Comparison of ENCODE assay signal across 8 cellular contexts in genomic region chr7:127392182-127392565, GRCh38. TPM values are rescaled to one million over a fixed set of nuclear protein-coding genes. Genes with fewer than 3 reads are reported as not detected.
DNase-seq lines count a peak whose midpoint lies in the region; ATAC-seq and TF ChIP-seq lines count a peak whose summit lies in the region.

No MANE protein-coding gene starts in this region.

- DNase-seq in CD4-positive, alpha-beta T cell: peak; percentile 52 to 71 (median 62)
- peak; percentile 52 to 67 for DNase-seq in HL-60 (ENCODE audit: low read depth in 1 of 2, low spot score in 1 of 2)
- peak; percentile 38 to 92 (median 61) for DNase-seq in T-helper 2 cell
- peak; percentile 33 for DNase-seq in iPS-NIHi7 (ENCODE audit: extremely low spot score)
- peak; percentile 25 to 50 for DNase-seq in stimulated activated CD4-positive, alpha-beta T cell treated with anti-CD3 and anti-CD28 coated beads, Interleukin-12 subunit alpha, Interleukin-12 subunit beta, amount 100 ng/mL, for 24 hours (ENCODE audit: low read depth in 2 of 2)
- no peak for DNase-seq in epidermal melanocyte (ENCODE audit: insufficient read length, low spot score)

- peak; percentile 73 for ATAC-seq in CD4-positive, alpha-beta T cell (ENCODE audit: poor library complexity)
- ATAC-seq in GM19324 (IDR thresholded peaks at IDR 0.05; ENCODE audit: low FRiP score, unreplicated experiment): peak; percentile 56

- CTCF ChIA-PET in CD4-positive, alpha-beta T cell (lab: Charles Lee): interaction anchor here (0.7 to 2.7 kb wide), 6 partner anchors 12 to 55 kb away, joined by 3 to 12 read pairs (median 4); no protein-coding TSS in a partner anchor

- no peaks in the 10 kb centered on the region for H3K9me3 Mint-ChIP-seq in CD4-positive, alpha-beta T cell
- peaks cover 0 to 4% (median 0%) of the 10 kb centered on the region in 5 experiments for H3K9me3 Mint-ChIP-seq in brain

- H3K4me3 Mint-ChIP-seq in CD4-positive, alpha-beta T cell: peak overlapping the region; percentile 97
- peak overlapping the region; percentile 92 to 98 (median 94) for H3K4me3 Mint-ChIP-seq in brain

- POLR2A ChIA-PET in CD4-positive, alpha-beta T cell (lab: Charles Lee): interaction anchor here (0.6 to 4.8 kb wide), 35 partner anchors 10 to 717 kb away, joined by 3 to 94 read pairs (median 5); partner anchors contain the start of genes ARF5, GCC1 and GRM8

- H3K4me1 Mint-ChIP-seq in CD4-positive, alpha-beta T cell (ENCODE audit: low read depth): peaks cover 71% of the 10 kb centered on the region
- peaks cover 42% of the 10 kb centered on the region for H3K4me1 Mint-ChIP-seq in brain

- H3K27me3 Mint-ChIP-seq in CD4-positive, alpha-beta T cell: no peaks in the 10 kb centered on the region
- H3K27me3 Mint-ChIP-seq in brain: peaks cover 28% of the 10 kb centered on the region

- H3K36me3 Mint-ChIP-seq in CD4-positive, alpha-beta T cell (ENCODE audit: low read depth): peaks cover 53% of the 10 kb centered on the region
- H3K36me3 Mint-ChIP-seq in brain: peaks cover 33% of the 10 kb centered on the region

- no peaks in the 10 kb centered on the region for H3K9me3 ChIP-seq in CD4-positive, alpha-beta T cell (ENCODE audit: control insufficient read depth, low read length)

- H3K4me3 ChIP-seq in HL-60 (replicated peaks; ENCODE audit: insufficient read depth, low read length): peak overlapping the region; percentile 76

- no peaks in the 10 kb centered on the region for H3K27me3 ChIP-seq in CD4-positive, alpha-beta T cell (ENCODE audit: control insufficient read depth, insufficient read depth, low read length)
- no peaks in the 10 kb centered on the region for H3K27me3 ChIP-seq in HL-60 (ENCODE audit: insufficient read depth, poor library complexity, severe bottlenecking)

- H3K27ac Mint-ChIP-seq in CD4-positive, alpha-beta T cell: peak overlapping the region; percentile 94
- H3K27ac Mint-ChIP-seq in brain: peak overlapping the region; percentile 79 to 95 (median 88)

- intact Hi-C loops in CD4-positive, alpha-beta T cell (cut with DNase I, micrococcal nuclease): loop anchor here (1.0 to 10.0 kb wide), 7 partner anchors 45 to 933 kb away; partner anchors contain the start of genes SND1 (in 2 of the 2), ARF5 (in 1 of the 2) and GCC1 (in 1 of the 2)

- TF ChIP-seq CTCF in CD4-positive, alpha-beta T cell (IDR thresholded peaks at IDR 0.05): no peak
- no peak for TF ChIP-seq CTCF in HL-60 (IDR thresholded peaks at IDR 0.05; ENCODE audit: insufficient read depth, low read length)
- no peak for TF ChIP-seq CTCF in brain (conservative IDR thresholded peaks at IDR 0.05)

- H3K27ac ChIP-seq in CD4-positive, alpha-beta T cell (ENCODE audit: low read depth, low read length): peak overlapping the region; percentile 95
- H3K27ac ChIP-seq in HL-60 (replicated peaks): peak overlapping the region; percentile 98

RNA-seq across cellular contexts. Expression of gene ZNF800, which starts 0.3 kb away (rescaled TPM):
- total RNA-seq in CD4-positive, alpha-beta T cell: 10 to 100 TPM; 73.9 to 78.9 TPM
- polyA plus RNA-seq in brain (ENCODE audit: insufficient read depth, low read depth, low replicate concordance): 7.4 TPM
